1 cellular context compared by ENCODE assay signal in the genomic region with DNA sequence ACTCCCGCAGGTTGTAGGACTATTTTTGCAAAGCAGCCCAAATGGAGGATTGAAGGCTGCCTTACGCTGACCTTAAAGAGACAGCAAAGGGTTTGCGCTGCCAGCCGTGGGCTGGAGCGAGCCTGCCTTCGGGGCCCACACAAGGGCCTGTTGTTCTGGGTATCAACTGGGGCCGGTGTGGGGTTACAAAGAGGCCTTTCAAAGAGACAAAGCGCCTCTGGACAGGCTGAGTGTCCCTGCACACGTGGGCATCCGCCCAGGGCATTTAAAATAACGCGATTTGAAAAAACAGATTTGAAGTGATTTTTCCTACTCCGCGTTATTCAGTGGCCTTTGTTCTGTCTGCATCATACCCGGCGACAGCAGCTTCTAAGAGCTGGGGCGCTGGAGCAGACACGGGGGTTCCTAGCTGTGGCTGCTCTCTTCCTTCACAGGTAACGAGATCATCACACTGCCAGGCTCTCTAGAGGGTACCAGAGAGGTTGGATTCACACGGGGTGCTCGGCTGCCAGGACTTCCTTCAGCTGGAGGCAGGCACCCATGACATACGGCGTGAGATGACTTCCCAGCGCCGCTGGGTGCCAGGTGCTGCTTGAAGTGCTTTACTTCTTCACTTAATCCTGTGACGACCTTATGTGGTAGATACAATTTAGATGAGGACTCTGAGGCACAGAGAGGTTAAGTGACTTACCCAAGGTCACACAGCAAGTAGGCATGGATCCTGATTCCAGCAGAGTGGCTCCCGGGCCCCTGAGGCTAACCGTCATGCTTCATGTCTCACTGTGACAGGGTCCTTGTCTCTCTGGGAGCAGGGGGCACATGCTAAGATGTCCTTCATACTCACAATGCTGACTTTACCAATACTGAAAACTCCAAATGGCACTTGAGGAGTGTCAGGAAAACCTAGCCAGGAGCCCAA.
TF ChIP-seq lines count a peak whose summit lies in the region.

No MANE protein-coding gene starts in this region.

TF ChIP-seq in HepG2, 621 proteins besides CTCF, POLR2A, EP300 and RAD21 (continued from another document and continues in another):
- TF ChIP-seq ZNF33B (CRISPR knock-in tag; IDR thresholded peaks at IDR 0.05) (0 out of 2 replicates have a peak, but pooled peaks have one; percentile 8), CHD4 (IDR thresholded peaks at IDR 0.05; ENCODE audit: borderline replicate concordance, low read length) (0 out of 2 replicates have a peak, but pooled peaks have one; percentile 42), ZNF3 (CRISPR knock-in tag; IDR thresholded peaks at IDR 0.05) (no peak), CREM (IDR thresholded peaks at IDR 0.05) (no peak), CREM (CRISPR knock-in tag; IDR thresholded peaks at IDR 0.05) (no peak), ATAD3A (CRISPR knock-in tag; IDR thresholded peaks at IDR 0.05) (no peak), ZNF570 (CRISPR knock-in tag; IDR thresholded peaks at IDR 0.05; ENCODE audit: borderline replicate concordance) (no peak), MIXL1 (CRISPR knock-in tag; IDR thresholded peaks at IDR 0.05) (no peak), SOX6 (IDR thresholded peaks at IDR 0.05) (no peak), SOX6 (CRISPR knock-in tag; IDR thresholded peaks at IDR 0.05) (peak; percentile 62), ZBTB7A (CRISPR knock-in tag; IDR thresholded peaks at IDR 0.05) (no peak), ZSCAN31 (CRISPR knock-in tag; IDR thresholded peaks at IDR 0.05; ENCODE audit: low read depth) (0 out of 2 replicates have a peak, but pooled peaks have one; percentile 36), ZFP41 (CRISPR knock-in tag; IDR thresholded peaks at IDR 0.05; ENCODE audit: borderline replicate concordance) (no peak), PAF1 (CRISPR knock-in tag; IDR thresholded peaks at IDR 0.05) (no peak), ZNF431 (CRISPR knock-in tag; IDR thresholded peaks at IDR 0.05; ENCODE audit: borderline replicate concordance, low read depth) (no peak), ZNF589 (CRISPR knock-in tag; conservative IDR thresholded peaks at IDR 0.05) (no peak), GATAD1 (CRISPR knock-in tag; IDR thresholded peaks at IDR 0.05) (no peak), ARID2 (CRISPR knock-in tag; IDR thresholded peaks at IDR 0.05; ENCODE audit: borderline replicate concordance) (no peak), SKI (IDR thresholded peaks at IDR 0.05; ENCODE audit: partially characterized antibody) (no peak), ZNF382 (CRISPR knock-in tag; IDR thresholded peaks at IDR 0.05; ENCODE audit: borderline replicate concordance) (no peak), ZNF761 (CRISPR knock-in tag; conservative IDR thresholded peaks at IDR 0.05) (no peak), POLR2G (IDR thresholded peaks at IDR 0.05; ENCODE audit: low read depth, low read length) (0 out of 2 replicates have a peak, but pooled peaks have one; percentile 51), XRCC5 (optimal IDR thresholded peaks at IDR 0.05; ENCODE audit: low read length) (peak; percentile 37), GTF3A (CRISPR knock-in tag; conservative IDR thresholded peaks at IDR 0.05) (no peak), CEBPG (CRISPR knock-in tag; IDR thresholded peaks at IDR 0.05) (no peak), ZNF674 (CRISPR knock-in tag; IDR thresholded peaks at IDR 0.05; ENCODE audit: low read depth) (no peak), ISL2 (CRISPR knock-in tag; IDR thresholded peaks at IDR 0.05) (no peak), MAFG (CRISPR knock-in tag; IDR thresholded peaks at IDR 0.05) (no peak), NFE2 (CRISPR knock-in tag; IDR thresholded peaks at IDR 0.05) (no peak), NFIB (CRISPR knock-in tag; IDR thresholded peaks at IDR 0.05; ENCODE audit: borderline replicate concordance) (no peak), GABPB1 (CRISPR knock-in tag; IDR thresholded peaks at IDR 0.05) (no peak), HCFC1 (IDR thresholded peaks at IDR 0.05; ENCODE audit: low read depth, low read length) (no peak), ZSCAN20 (CRISPR knock-in tag; IDR thresholded peaks at IDR 0.05; ENCODE audit: borderline replicate concordance) (no peak), FOXA1 (IDR thresholded peaks at IDR 0.05) (no peak), FOXA1 (CRISPR knock-in tag; IDR thresholded peaks at IDR 0.05) (no peak), MED1 (CRISPR knock-in tag; IDR thresholded peaks at IDR 0.05) (no peak), DNMT1 (CRISPR knock-in tag; IDR thresholded peaks at IDR 0.05) (peak; percentile 36; the same call in 1 of the 2 replicates), ZFY (CRISPR knock-in tag; IDR thresholded peaks at IDR 0.05) (no peak)
- TF ChIP-seq, protein P1, sequence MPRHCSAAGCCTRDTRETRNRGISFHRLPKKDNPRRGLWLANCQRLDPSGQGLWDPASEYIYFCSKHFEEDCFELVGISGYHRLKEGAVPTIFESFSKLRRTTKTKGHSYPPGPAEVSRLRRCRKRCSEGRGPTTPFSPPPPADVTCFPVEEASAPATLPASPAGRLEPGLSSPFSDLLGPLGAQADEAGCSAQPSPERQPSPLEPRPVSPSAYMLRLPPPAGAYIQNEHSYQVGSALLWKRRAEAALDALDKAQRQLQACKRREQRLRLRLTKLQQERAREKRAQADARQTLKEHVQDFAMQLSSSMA (CRISPR knock-in tag; IDR thresholded peaks at IDR 0.05) = no peak
- TF ChIP-seq, protein P2, sequence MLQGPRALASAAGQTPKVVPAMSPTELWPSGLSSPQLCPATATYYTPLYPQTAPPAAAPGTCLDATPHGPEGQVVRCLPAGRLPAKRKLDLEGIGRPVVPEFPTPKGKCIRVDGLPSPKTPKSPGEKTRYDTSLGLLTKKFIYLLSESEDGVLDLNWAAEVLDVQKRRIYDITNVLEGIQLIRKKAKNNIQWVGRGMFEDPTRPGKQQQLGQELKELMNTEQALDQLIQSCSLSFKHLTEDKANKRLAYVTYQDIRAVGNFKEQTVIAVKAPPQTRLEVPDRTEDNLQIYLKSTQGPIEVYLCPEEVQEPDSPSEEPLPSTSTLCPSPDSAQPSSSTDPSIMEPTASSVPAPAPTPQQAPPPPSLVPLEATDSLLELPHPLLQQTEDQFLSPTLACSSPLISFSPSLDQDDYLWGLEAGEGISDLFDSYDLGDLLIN (CRISPR knock-in tag; IDR thresholded peaks at IDR 0.05; ENCODE audit: borderline replicate concordance) = no peak
- TF ChIP-seq, protein P3, sequence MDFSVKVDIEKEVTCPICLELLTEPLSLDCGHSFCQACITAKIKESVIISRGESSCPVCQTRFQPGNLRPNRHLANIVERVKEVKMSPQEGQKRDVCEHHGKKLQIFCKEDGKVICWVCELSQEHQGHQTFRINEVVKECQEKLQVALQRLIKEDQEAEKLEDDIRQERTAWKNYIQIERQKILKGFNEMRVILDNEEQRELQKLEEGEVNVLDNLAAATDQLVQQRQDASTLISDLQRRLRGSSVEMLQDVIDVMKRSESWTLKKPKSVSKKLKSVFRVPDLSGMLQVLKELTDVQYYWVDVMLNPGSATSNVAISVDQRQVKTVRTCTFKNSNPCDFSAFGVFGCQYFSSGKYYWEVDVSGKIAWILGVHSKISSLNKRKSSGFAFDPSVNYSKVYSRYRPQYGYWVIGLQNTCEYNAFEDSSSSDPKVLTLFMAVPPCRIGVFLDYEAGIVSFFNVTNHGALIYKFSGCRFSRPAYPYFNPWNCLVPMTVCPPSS (IDR thresholded peaks at IDR 0.05) = no peak
- TF ChIP-seq, protein P4, sequence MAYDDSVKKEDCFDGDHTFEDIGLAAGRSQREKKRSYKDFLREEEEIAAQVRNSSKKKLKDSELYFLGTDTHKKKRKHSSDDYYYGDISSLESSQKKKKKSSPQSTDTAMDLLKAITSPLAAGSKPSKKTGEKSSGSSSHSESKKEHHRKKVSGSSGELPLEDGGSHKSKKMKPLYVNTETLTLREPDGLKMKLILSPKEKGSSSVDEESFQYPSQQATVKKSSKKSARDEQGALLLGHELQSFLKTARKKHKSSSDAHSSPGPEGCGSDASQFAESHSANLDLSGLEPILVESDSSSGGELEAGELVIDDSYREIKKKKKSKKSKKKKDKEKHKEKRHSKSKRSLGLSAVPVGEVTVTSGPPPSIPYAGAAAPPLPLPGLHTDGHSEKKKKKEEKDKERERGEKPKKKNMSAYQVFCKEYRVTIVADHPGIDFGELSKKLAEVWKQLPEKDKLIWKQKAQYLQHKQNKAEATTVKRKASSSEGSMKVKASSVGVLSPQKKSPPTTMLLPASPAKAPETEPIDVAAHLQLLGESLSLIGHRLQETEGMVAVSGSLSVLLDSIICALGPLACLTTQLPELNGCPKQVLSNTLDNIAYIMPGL (CRISPR knock-in tag; IDR thresholded peaks at IDR 0.05; ENCODE audit: borderline replicate concordance in 1 of 2, low read depth in 1 of 2) = no peak
- TF ChIP-seq, protein P5, sequence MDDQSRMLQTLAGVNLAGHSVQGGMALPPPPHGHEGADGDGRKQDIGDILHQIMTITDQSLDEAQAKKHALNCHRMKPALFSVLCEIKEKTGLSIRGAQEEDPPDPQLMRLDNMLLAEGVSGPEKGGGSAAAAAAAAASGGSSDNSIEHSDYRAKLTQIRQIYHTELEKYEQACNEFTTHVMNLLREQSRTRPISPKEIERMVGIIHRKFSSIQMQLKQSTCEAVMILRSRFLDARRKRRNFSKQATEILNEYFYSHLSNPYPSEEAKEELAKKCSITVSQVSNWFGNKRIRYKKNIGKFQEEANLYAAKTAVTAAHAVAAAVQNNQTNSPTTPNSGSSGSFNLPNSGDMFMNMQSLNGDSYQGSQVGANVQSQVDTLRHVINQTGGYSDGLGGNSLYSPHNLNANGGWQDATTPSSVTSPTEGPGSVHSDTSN (CRISPR knock-in tag; IDR thresholded peaks at IDR 0.05; ENCODE audit: borderline replicate concordance) = no peak
- TF ChIP-seq, protein P6, sequence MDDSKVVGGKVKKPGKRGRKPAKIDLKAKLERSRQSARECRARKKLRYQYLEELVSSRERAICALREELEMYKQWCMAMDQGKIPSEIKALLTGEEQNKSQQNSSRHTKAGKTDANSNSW (CRISPR knock-in tag; IDR thresholded peaks at IDR 0.05; ENCODE audit: borderline replicate concordance) = no peak
- TF ChIP-seq, protein P7, sequence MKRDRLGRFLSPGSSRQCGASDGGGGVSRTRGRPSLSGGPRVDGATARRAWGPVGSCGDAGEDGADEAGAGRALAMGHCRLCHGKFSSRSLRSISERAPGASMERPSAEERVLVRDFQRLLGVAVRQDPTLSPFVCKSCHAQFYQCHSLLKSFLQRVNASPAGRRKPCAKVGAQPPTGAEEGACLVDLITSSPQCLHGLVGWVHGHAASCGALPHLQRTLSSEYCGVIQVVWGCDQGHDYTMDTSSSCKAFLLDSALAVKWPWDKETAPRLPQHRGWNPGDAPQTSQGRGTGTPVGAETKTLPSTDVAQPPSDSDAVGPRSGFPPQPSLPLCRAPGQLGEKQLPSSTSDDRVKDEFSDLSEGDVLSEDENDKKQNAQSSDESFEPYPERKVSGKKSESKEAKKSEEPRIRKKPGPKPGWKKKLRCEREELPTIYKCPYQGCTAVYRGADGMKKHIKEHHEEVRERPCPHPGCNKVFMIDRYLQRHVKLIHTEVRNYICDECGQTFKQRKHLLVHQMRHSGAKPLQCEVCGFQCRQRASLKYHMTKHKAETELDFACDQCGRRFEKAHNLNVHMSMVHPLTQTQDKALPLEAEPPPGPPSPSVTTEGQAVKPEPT (CRISPR knock-in tag; IDR thresholded peaks at IDR 0.05; ENCODE audit: low read depth) = no peak
- TF ChIP-seq, protein P8, sequence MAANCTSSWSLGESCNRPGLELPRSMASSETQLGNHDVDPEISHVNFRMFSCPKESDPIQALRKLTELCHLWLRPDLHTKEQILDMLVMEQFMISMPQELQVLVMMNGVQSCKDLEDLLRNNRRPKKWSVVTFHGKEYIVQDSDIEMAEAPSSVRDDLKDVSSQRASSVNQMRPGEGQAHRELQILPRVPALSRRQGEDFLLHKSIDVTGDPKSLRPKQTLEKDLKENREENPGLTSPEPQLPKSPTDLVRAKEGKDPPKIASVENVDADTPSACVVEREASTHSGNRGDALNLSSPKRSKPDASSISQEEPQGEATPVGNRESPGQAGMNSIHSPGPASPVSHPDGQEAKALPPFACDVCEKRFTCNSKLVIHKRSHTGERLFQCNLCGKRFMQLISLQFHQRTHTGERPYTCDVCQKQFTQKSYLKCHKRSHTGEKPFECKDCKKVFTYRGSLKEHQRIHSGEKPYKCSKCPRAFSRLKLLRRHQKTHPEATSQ (CRISPR knock-in tag; IDR thresholded peaks at IDR 0.05; ENCODE audit: borderline replicate concordance) = no peak
- TF ChIP-seq, protein P9, sequence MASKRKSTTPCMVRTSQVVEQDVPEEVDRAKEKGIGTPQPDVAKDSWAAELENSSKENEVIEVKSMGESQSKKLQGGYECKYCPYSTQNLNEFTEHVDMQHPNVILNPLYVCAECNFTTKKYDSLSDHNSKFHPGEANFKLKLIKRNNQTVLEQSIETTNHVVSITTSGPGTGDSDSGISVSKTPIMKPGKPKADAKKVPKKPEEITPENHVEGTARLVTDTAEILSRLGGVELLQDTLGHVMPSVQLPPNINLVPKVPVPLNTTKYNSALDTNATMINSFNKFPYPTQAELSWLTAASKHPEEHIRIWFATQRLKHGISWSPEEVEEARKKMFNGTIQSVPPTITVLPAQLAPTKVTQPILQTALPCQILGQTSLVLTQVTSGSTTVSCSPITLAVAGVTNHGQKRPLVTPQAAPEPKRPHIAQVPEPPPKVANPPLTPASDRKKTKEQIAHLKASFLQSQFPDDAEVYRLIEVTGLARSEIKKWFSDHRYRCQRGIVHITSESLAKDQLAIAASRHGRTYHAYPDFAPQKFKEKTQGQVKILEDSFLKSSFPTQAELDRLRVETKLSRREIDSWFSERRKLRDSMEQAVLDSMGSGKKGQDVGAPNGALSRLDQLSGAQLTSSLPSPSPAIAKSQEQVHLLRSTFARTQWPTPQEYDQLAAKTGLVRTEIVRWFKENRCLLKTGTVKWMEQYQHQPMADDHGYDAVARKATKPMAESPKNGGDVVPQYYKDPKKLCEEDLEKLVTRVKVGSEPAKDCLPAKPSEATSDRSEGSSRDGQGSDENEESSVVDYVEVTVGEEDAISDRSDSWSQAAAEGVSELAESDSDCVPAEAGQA (IDR thresholded peaks at IDR 0.05; ENCODE audit: low read depth) = no peak
- TF ChIP-seq, protein P9 (CRISPR knock-in tag; IDR thresholded peaks at IDR 0.05; ENCODE audit: borderline replicate concordance) = no peak
